ENCODE assay signal across 30 cellular contexts in genomic region chr16:64711026-64711425, GRCh38.
DNase-seq lines count a peak whose midpoint lies in the region; ATAC-seq and TF ChIP-seq lines count a peak whose summit lies in the region.
"Had no signal": no experiment of that assay in that cellular context is flagged by ENCODE, and none has a peak within 500 bp of the region (broad histone marks: within the 10 kb centered on the region; RNA-seq: fewer than 3 reads in every experiment).

No MANE protein-coding gene starts in this region.

- no peak overlapping the region for H3K4me3 ChIP-seq in lower leg skin (ENCODE audit: low read depth, poor library complexity, severe bottlenecking)
- H3K4me3 ChIP-seq: adrenal gland, coronary artery, right atrium auricular region, tibial artery had no signal

- 78 to 86% methylated on average over 4 of the region's 4 CpGs for WGBS in lower leg skin, 2 donors

- TF ChIP-seq CTCF in lower leg skin (IDR thresholded peaks at IDR 0.05), result no peak

- intact Hi-C loops in lower leg skin (cut with DNase I; ENCODE audit: low total_unique reads), result no loop called here

- no peak for TF ChIP-seq POLR2A in lower leg skin (IDR thresholded peaks at IDR 0.05)

- ATAC-seq in GM21825 (IDR thresholded peaks at IDR 0.05; ENCODE audit: unreplicated experiment) (no peak), GM19452 (IDR thresholded peaks at IDR 0.05; ENCODE audit: unreplicated experiment) (no peak)
- ATAC-seq: activated T-helper 17 cell treated with anti-CD3 and anti-CD28 coated beads, Interleukin-2, amount 50 U/mL, for 72 hours; left lobe of liver had no signal

- peak; percentile 17 for DNase-seq in GM03348 (ENCODE audit: low spot score)
- DNase-seq in astrocyte of the hippocampus (ENCODE audit: low read depth, low spot score), result peak; percentile 81
- DNase-seq in myocyte (ENCODE audit: low read depth), result peak; percentile 52
- no peak for DNase-seq in lower leg skin (ENCODE audit: low spot score in 2 of 2)
- no peak for DNase-seq in NK-92 (lab: John Stamatoyannopoulos, UW; ENCODE audit: unreplicated experiment)
- DNase-seq: activated CD4-positive, alpha-beta T cell treated with anti-CD3 and anti-CD28 coated beads for 48 hours; activated naive CD4-positive, alpha-beta T cell treated with anti-CD3 and anti-CD28 coated beads, Interleukin-2, amount 10 ng/mL, durations not matched to agents 7 days and 5 days; adrenal gland; AML-193; CD8-positive, alpha-beta memory T cell; DMS 273 treated with DMSO at 0.1 percent for 48 hours; effector CD8-positive, alpha-beta T cell; head of caudate nucleus; Karpas-422; mesendoderm; NCI-H146; NCI-H345; NCI-H774; posterior cingulate gyrus; SIG-M5; stimulated activated CD4-positive, alpha-beta T cell treated with anti-CD3 and anti-CD28 coated beads, Interleukin-4, amount 100 ng/mL, for 1 hour; T1000; tibial artery; WERI-Rb-1 had no signal

Comparison
In these comparisons a context has a peak if more than half of its experiments do, and no peak if none do; other contexts are left out.
1. DNase-seq: peak in GM03348 (single experiment), astrocyte of the hippocampus (single experiment) and myocyte (single experiment); none in lower leg skin (0 of 2) and NK-92 (single experiment).